ENCODE assay signal across 1 cellular context in the genomic region with DNA sequence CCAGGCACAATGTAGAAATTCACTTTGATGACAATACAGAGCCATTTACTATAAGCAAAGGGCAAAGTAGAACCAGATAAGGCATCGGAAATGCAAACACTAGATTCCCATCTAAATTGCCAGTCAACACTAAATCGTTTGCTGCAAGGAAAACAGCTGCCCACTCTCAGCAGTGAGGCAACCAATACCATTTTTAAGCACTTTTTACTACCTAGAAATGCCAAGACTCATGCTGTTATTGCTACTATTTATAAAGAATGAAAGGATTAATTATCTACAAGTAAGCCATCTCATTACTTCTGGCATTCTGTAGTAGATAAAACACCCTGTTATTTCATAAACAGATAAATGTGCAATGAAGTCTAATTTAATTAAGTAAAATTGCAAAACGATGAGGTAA.
TF ChIP-seq lines count a peak whose summit lies in the region.

No MANE protein-coding gene starts in this region.

TF ChIP-seq in SK-N-SH treated with all-trans-retinoic acid at 6 μM for 48 hours, 23 proteins besides CTCF, POLR2A, EP300 and RAD21 (continued from another document):
- TF ChIP-seq, protein P1, sequence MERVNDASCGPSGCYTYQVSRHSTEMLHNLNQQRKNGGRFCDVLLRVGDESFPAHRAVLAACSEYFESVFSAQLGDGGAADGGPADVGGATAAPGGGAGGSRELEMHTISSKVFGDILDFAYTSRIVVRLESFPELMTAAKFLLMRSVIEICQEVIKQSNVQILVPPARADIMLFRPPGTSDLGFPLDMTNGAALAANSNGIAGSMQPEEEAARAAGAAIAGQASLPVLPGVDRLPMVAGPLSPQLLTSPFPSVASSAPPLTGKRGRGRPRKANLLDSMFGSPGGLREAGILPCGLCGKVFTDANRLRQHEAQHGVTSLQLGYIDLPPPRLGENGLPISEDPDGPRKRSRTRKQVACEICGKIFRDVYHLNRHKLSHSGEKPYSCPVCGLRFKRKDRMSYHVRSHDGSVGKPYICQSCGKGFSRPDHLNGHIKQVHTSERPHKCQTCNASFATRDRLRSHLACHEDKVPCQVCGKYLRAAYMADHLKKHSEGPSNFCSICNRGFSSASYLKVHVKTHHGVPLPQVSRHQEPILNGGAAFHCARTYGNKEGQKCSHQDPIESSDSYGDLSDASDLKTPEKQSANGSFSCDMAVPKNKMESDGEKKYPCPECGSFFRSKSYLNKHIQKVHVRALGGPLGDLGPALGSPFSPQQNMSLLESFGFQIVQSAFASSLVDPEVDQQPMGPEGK (CRISPR knock-in tag; IDR thresholded peaks at IDR 0.05; ENCODE audit: borderline replicate concordance): no peak
- TF ChIP-seq ZNF70 (CRISPR knock-in tag; IDR thresholded peaks at IDR 0.05): no peak
- TF ChIP-seq, protein P2, sequence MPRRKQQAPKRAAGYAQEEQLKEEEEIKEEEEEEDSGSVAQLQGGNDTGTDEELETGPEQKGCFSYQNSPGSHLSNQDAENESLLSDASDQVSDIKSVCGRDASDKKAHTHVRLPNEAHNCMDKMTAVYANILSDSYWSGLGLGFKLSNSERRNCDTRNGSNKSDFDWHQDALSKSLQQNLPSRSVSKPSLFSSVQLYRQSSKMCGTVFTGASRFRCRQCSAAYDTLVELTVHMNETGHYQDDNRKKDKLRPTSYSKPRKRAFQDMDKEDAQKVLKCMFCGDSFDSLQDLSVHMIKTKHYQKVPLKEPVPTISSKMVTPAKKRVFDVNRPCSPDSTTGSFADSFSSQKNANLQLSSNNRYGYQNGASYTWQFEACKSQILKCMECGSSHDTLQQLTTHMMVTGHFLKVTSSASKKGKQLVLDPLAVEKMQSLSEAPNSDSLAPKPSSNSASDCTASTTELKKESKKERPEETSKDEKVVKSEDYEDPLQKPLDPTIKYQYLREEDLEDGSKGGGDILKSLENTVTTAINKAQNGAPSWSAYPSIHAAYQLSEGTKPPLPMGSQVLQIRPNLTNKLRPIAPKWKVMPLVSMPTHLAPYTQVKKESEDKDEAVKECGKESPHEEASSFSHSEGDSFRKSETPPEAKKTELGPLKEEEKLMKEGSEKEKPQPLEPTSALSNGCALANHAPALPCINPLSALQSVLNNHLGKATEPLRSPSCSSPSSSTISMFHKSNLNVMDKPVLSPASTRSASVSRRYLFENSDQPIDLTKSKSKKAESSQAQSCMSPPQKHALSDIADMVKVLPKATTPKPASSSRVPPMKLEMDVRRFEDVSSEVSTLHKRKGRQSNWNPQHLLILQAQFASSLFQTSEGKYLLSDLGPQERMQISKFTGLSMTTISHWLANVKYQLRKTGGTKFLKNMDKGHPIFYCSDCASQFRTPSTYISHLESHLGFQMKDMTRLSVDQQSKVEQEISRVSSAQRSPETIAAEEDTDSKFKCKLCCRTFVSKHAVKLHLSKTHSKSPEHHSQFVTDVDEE (CRISPR knock-in tag; IDR thresholded peaks at IDR 0.05): peak; percentile 75
- no peak for TF ChIP-seq OSR1 (CRISPR knock-in tag; IDR thresholded peaks at IDR 0.05)
